ENCODE assay signal across 20 cellular contexts in genomic region chr5:167837127-167837526, GRCh38.
A peak's percentile ranks its signal among the peaks of the same experiment; 100 is the strongest.
DNase-seq lines count a peak whose midpoint lies in the region; ATAC-seq, FAIRE-seq and TF ChIP-seq lines count a peak whose summit lies in the region.
"Had no signal": no experiment of that assay in that cellular context is flagged by ENCODE, and none has a peak within 500 bp of the region (broad histone marks: within the 10 kb centered on the region; RNA-seq: fewer than 3 reads in every experiment).

No MANE protein-coding gene starts in this region.

- H3K4me1 ChIP-seq in foreskin keratinocyte: peaks cover 28% of the 10 kb centered on the region
- no peaks in the 10 kb centered on the region for H3K4me1 ChIP-seq in osteoblast (ENCODE audit: insufficient read depth, low read length)
- H3K4me1 ChIP-seq: A549 had no signal

- H3K4me2 ChIP-seq in osteoblast (ENCODE audit: insufficient read depth, low read length): no peak overlapping the region
- H3K4me2 ChIP-seq: A549; BLaER1 treated with 17β-estradiol and CSF1 and Interleukin-3, amounts not matched to agents 10 nM and 100 nM had no signal

- H3K27ac ChIP-seq in foreskin keratinocyte (peak overlapping the region; percentile 90), osteoblast (ENCODE audit: low read depth, low read length) (no peak overlapping the region)
- H3K27ac ChIP-seq: 22Rv1; A549; BLaER1 treated with 17β-estradiol and CSF1 and Interleukin-3, amounts not matched to agents 10 nM and 100 nM; C4-2B had no signal

- no peaks in the 10 kb centered on the region for H3K27me3 ChIP-seq in bronchial epithelial cell (ENCODE audit: control insufficient read depth, insufficient read depth, low read length)
- no peaks in the 10 kb centered on the region for H3K27me3 ChIP-seq in foreskin keratinocyte
- no peaks in the 10 kb centered on the region for H3K27me3 ChIP-seq in osteoblast (ENCODE audit: insufficient read depth, low read length)
- H3K27me3 ChIP-seq: BLaER1 treated with 17β-estradiol and CSF1 and Interleukin-3, amounts not matched to agents 10 nM and 100 nM had no signal

- H4K20me1 ChIP-seq in osteoblast (ENCODE audit: insufficient read depth, low read length): no peaks in the 10 kb centered on the region
- H4K20me1 ChIP-seq: BLaER1 treated with 17β-estradiol and CSF1 and Interleukin-3, amounts not matched to agents 10 nM and 100 nM had no signal

- H3K36me3 ChIP-seq in bronchial epithelial cell (ENCODE audit: control insufficient read depth, insufficient read depth, low read length): peaks cover 1% of the 10 kb centered on the region
- H3K36me3 ChIP-seq in osteoblast (ENCODE audit: insufficient read depth, low read length): no peaks in the 10 kb centered on the region

- TF ChIP-seq CTCF in bronchial epithelial cell (IDR thresholded peaks at IDR 0.05; ENCODE audit: insufficient read depth, low read length, severe bottlenecking) (no peak), foreskin keratinocyte (conservative IDR thresholded peaks at IDR 0.05) (no peak), osteoblast (IDR thresholded peaks at IDR 0.05; ENCODE audit: extremely low read depth, low read depth, low read length) (no peak)

- no peak for FAIRE-seq in bronchial epithelial cell (lab: Jason Lieb, UNC)
- FAIRE-seq: A549, D721Med, G401.6, GM12891, GM19239 had no signal

- peak; percentile 59 for DNase-seq in bronchial epithelial cell (ENCODE audit: low read depth)
- DNase-seq in foreskin keratinocyte: peak in 1 of 2 donors; percentile 81
- DNase-seq in osteoblast (ENCODE audit: insufficient read length, low spot score, missing footprints): peak; percentile 22
- DNase-seq: AML-193; Caco-2; Calu3; CD4-positive, alpha-beta T cell; CD8-positive, alpha-beta T cell; DMS79 treated with DMSO at 0.1 percent for 48 hours; GF-D8 had no signal

- H3K4me3 ChIP-seq in bronchial epithelial cell (ENCODE audit: low read depth, low read length): no peak overlapping the region
- H3K4me3 ChIP-seq in osteoblast (ENCODE audit: insufficient read depth, low read length): no peak overlapping the region
- H3K4me3 ChIP-seq: A549; BLaER1 treated with 17β-estradiol and CSF1 and Interleukin-3, amounts not matched to agents 10 nM and 100 nM had no signal

- no peak overlapping the region for H2AFZ ChIP-seq in osteoblast (ENCODE audit: low read length)

- H3K79me2 ChIP-seq in osteoblast (ENCODE audit: insufficient read depth, low read length): no peaks in the 10 kb centered on the region

- peak; percentile 73 for ATAC-seq in foreskin keratinocyte
- ATAC-seq in GM21529 (IDR thresholded peaks at IDR 0.05; ENCODE audit: unreplicated experiment): no peak
- ATAC-seq in HG03442 (IDR thresholded peaks at IDR 0.05; ENCODE audit: unreplicated experiment): no peak
- ATAC-seq: CD8-positive, alpha-beta T cell had no signal

- no peaks in the 10 kb centered on the region for H3K9me3 ChIP-seq in osteoblast (ENCODE audit: low read depth, low read length)
- H3K9me3 ChIP-seq: A549, Caco-2 had no signal
